In the genomic region with DNA sequence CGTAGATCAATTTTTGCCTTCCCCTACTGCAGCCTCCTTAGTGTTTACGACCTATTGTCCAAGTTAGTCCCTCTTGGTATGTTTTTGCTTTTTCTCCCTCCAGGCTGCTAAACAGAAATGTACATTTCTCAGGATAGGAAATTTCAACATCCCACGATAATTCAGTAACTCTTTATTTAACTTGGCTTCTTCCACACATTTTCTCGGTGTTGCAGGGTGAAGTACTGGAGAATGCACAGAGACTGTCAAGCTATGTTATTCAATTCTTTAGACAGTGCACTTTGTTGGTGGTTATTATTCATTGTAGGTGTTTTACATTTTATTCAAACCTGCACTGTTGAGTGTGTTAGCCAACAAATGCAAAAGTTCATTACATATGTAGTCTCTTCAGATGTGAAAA, we compare ENCODE assay signal across 8 cellular contexts.
"Had no signal": no experiment of that assay in that cellular context is flagged by ENCODE, and none has a peak within 500 bp of the region (broad histone marks: within the 10 kb centered on the region; RNA-seq: fewer than 3 reads in every experiment).

No MANE protein-coding gene starts in this region.

- H3K4me3 ChIP-seq: GM12878 had no signal

- ATAC-seq: GM12878 had no signal

- DNase-seq: GDM1, GF-D8 had no signal

- FAIRE-seq: G401.6, GM12878, GM12891, GM12892, GM18507, GM19239 had no signal
